8 cellular contexts compared by ENCODE assay signal in the genomic region with DNA sequence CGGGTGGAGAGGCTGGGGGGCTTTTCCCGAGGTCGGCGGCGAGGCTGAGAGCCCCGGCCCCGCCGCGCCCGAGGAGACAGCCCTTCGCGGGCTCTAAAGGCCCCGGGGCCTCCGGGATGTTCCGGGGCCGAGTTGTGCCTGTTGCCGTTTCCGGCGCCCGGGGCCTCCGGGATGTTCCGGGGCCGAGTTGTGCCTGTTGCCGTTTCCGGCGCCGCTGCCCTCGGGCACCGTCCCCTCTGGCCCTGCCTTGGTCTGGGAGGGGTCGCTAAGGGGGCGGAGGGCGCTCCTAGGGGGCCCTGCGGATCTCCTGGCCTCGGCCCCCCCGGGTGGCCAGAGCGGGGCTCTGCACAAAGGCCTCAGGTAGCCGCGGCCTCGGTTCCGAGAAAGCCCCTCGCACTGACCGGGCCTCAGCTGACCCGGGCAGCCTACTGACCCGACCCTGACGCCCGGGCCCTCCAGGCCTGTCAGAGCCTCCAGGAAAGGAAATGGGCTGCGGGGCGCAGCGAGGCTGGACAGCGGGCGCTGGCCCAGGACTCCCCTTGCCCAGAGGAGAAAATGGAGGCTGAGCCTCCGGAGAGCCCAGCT. TPM values are rescaled to one million over a fixed set of nuclear protein-coding genes. Genes with fewer than 3 reads are reported as not detected.
DNase-seq lines count a peak whose midpoint lies in the region; TF ChIP-seq lines count a peak whose summit lies in the region.

No MANE protein-coding gene starts in this region.

- DNase-seq in EH (ENCODE audit: low read depth) = peak; percentile 32
- no peak for DNase-seq in esophagus muscularis mucosa (ENCODE audit: extremely low spot score)
- peak in 1 of 2 donors; percentile 24 for DNase-seq in trophoblast cell
- DNase-seq in DMS79 (lab: John Stamatoyannopoulos, UW) = no peak
- DNase-seq in HK-2 (ENCODE audit: unreplicated experiment) = no peak
- DNase-seq in stimulated activated CD4-positive, alpha-beta T cell treated with anti-CD3 and anti-CD28 coated beads, Interleukin-4, amount 100 ng/mL, for 24 hours = no peak
- no peak for DNase-seq in HuH-7 (ENCODE audit: low spot score)

- H2BK5ac ChIP-seq in trophoblast cell (ENCODE audit: low read depth, low read length, poor library complexity) = no peak overlapping the region

- H3K27me3 ChIP-seq in Loucy (ENCODE audit: insufficient read depth, low read length, poor library complexity, severe bottlenecking) (no peaks in the 10 kb centered on the region), esophagus muscularis mucosa (peaks cover 0 to 4% (median 0%) of the 10 kb centered on the region in 4 donors), trophoblast cell (ENCODE audit: insufficient read depth, low read length) (peaks cover 5% of the 10 kb centered on the region)

- WGBS in esophagus muscularis mucosa = no CpG with 5 or more reads among the region's 52 CpGs
- WGBS in trophoblast cell (ENCODE audit: extremely low coverage, insufficient coverage, insufficient read length) = no CpG with 5 or more reads among the region's 52 CpGs

- H2AFZ ChIP-seq in Loucy (ENCODE audit: low read length) (peak overlapping the region; percentile 49; the same call in 1 of the 2 replicates), trophoblast cell (ENCODE audit: insufficient read depth, low read length, poor library complexity) (peak overlapping the region; percentile 79)

- H3K79me2 ChIP-seq in Loucy (ENCODE audit: insufficient read depth, low read length) (peaks cover 55% of the 10 kb centered on the region), trophoblast cell (ENCODE audit: control insufficient read depth, insufficient read depth, low read length, poor library complexity) (peaks cover 5% of the 10 kb centered on the region)

- peak overlapping the region; percentile 98 for H4K8ac ChIP-seq in trophoblast cell (ENCODE audit: low read depth, low read length)

- H3K23ac ChIP-seq in trophoblast cell (ENCODE audit: low read length) = no peak overlapping the region

- H3K36me3 ChIP-seq in Loucy (ENCODE audit: insufficient read depth, low read length) (no peaks in the 10 kb centered on the region), esophagus muscularis mucosa (no peaks in the 10 kb centered on the region), trophoblast cell (ENCODE audit: control insufficient read depth in 1 of 2, insufficient read depth in 2 of 2, low read length in 2 of 2) (no peaks in the 10 kb centered on the region)

- peaks cover 9% of the 10 kb centered on the region; the same call in 1 of the 2 replicates for H3F3A ChIP-seq in Loucy (ENCODE audit: low read depth)

- peak overlapping the region; percentile 91 for H4K91ac ChIP-seq in trophoblast cell (ENCODE audit: low read depth, low read length)

- peaks cover 7% of the 10 kb centered on the region for H3K79me1 ChIP-seq in trophoblast cell (ENCODE audit: low read length)

- H3K27ac ChIP-seq in esophagus muscularis mucosa (replicated peaks in 1 of 4) (peak overlapping the region; percentile 74 to 90 (median 86)), trophoblast cell (ENCODE audit: low read depth, low read length) (no peak overlapping the region)

- peak overlapping the region; percentile 93 for H2AK5ac ChIP-seq in trophoblast cell (ENCODE audit: low read length)

- H2BK120ac ChIP-seq in trophoblast cell (ENCODE audit: insufficient read depth, low read length, poor library complexity) = peak overlapping the region; percentile 84

- peak overlapping the region; percentile 94 for H3K18ac ChIP-seq in trophoblast cell (ENCODE audit: low read length)

- peaks cover 61% of the 10 kb centered on the region for H3K4me1 ChIP-seq in Loucy (ENCODE audit: insufficient read depth, low read length, poor library complexity, severe bottlenecking)
- peaks cover 33 to 52% (median 44%) of the 10 kb centered on the region in 4 donors for H3K4me1 ChIP-seq in esophagus muscularis mucosa
- peaks cover 11 to 20% of the 10 kb centered on the region in 2 experiments for H3K4me1 ChIP-seq in trophoblast cell (ENCODE audit: control insufficient read depth in 1 of 2, insufficient read depth in 2 of 2, low read length in 2 of 2)

- H3K4me2 ChIP-seq in Loucy (ENCODE audit: low read depth, low read length, poor library complexity, severe bottlenecking) (peak overlapping the region; percentile 98), trophoblast cell (ENCODE audit: low read length) (peak overlapping the region; percentile 84)

- H2BK12ac ChIP-seq in trophoblast cell (ENCODE audit: low read length) = no peak overlapping the region

- H3K9me2 ChIP-seq in Loucy (replicated peaks; ENCODE audit: low read depth, low read length) = no peaks in the 10 kb centered on the region

- TF ChIP-seq CTCF in Loucy (conservative IDR thresholded peaks at IDR 0.05; ENCODE audit: low read length) (no peak), esophagus muscularis mucosa (IDR thresholded peaks at IDR 0.05) (no peak)

- H3K4ac ChIP-seq in trophoblast cell (ENCODE audit: low read depth, low read length) = peak overlapping the region; percentile 70

- H3K14ac ChIP-seq in trophoblast cell (ENCODE audit: low read length) = peak overlapping the region; percentile 94

- H3K9me3 ChIP-seq in Loucy (ENCODE audit: insufficient read depth, low read depth, low read length) = no peaks in the 10 kb centered on the region
- H3K9me3 ChIP-seq in esophagus muscularis mucosa = no peaks in the 10 kb centered on the region
- H3K9me3 ChIP-seq in trophoblast cell (ENCODE audit: insufficient read depth, low read depth, low read length) = peaks cover 3% of the 10 kb centered on the region

- H3K9ac ChIP-seq in Loucy (ENCODE audit: low read depth, low read length, poor library complexity, severe bottlenecking) (peak overlapping the region; percentile 99), trophoblast cell (ENCODE audit: low read length) (peak overlapping the region; percentile 78)

- peak overlapping the region; percentile 89 for H4K12ac ChIP-seq in trophoblast cell (ENCODE audit: low read depth, low read length)

- TF ChIP-seq POLR2A in esophagus muscularis mucosa (IDR thresholded peaks at IDR 0.05; ENCODE audit: low read depth) = no peak

- no peak for TF ChIP-seq EP300 in esophagus muscularis mucosa (IDR thresholded peaks at IDR 0.05)

- no peaks in the 10 kb centered on the region for H4K20me1 ChIP-seq in Loucy (ENCODE audit: insufficient read depth, low read length, poor library complexity, severe bottlenecking)

- H3K4me3 ChIP-seq in Loucy (ENCODE audit: low read length, poor library complexity, severe bottlenecking) (peak overlapping the region; percentile 93), esophagus muscularis mucosa (peak overlapping the region; percentile 65 to 85 (median 70)), trophoblast cell (ENCODE audit: low read depth, low read length) (peak overlapping the region; percentile 65)

- intact Hi-C loops in esophagus muscularis mucosa (cut with DNase I) = no loop called here

RNA-seq across cellular contexts. Expression of a gene that starts 24.2 kb away (rescaled TPM):
- 1,000 to 10,000 TPM in 3 of 4 donors, 100 to 1,000 TPM in 1; 972 to 1,850 (median 1,126) TPM for total RNA-seq in esophagus muscularis mucosa
- 7,950 and 8,000 TPM in 2 replicates for polyA plus RNA-seq in trophoblast cell (2013)

RNA-seq across cellular contexts. Expression of a gene that starts 39.8 kb away (rescaled TPM):
- 1 to 10 TPM; 1.2 to 2.4 (median 1.7) TPM for total RNA-seq in esophagus muscularis mucosa
- 0.42 and 0.76 TPM in 2 replicates for polyA plus RNA-seq in trophoblast cell (2013)
